ENCODE assay signal across 11 cellular contexts in the genomic region with DNA sequence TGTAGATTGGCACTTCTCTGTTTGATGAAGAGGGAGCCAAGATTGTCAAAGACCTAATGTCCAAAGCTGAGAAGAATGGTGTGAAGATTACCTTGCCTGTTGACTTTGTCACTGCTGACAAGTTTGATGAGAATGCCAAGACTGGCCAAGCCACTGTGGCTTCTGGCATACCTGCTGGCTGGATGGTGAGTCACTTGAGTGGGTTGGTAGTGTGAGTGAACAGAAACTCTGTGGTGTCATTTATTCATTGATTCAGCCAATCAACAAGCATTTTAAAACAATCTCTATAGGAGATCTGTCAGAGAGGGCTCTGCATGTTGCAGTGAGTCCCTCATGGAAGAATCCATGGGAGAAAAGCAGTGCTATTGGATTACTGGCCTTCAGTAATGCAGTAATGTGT. TPM values are rescaled to one million over a fixed set of nuclear protein-coding genes. Genes with fewer than 3 reads are reported as not detected.
DNase-seq lines count a peak whose midpoint lies in the region; ATAC-seq and TF ChIP-seq lines count a peak whose summit lies in the region.
"Had no signal": no experiment of that assay in that cellular context is flagged by ENCODE, and none has a peak within 500 bp of the region (broad histone marks: within the 10 kb centered on the region; RNA-seq: fewer than 3 reads in every experiment).

No MANE protein-coding gene starts in this region.

- no peak for TF ChIP-seq CTCF in brain microvascular endothelial cell (IDR thresholded peaks at IDR 0.05; ENCODE audit: low read depth, low read length, missing control alignments)
- no peak for TF ChIP-seq CTCF in prostate gland (IDR thresholded peaks at IDR 0.05)

- H3K27ac Mint-ChIP-seq in activated CD8-positive, alpha-beta memory T cell treated with anti-CD3 and anti-CD28 coated beads, Interleukin-2, amount 10 ng/mL, durations not matched to agents 7 days and 5 days: peak overlapping the region; percentile 64

- in situ Hi-C loops in brain microvascular endothelial cell (cut with HindIII; ENCODE audit: low pct_ligation_motif_present, low sequenced_read_pairs): no loop called here

- H3K27ac ChIP-seq in brain microvascular endothelial cell: no peak overlapping the region
- H3K27ac ChIP-seq in prostate gland: no peak overlapping the region
- H3K27ac ChIP-seq: ascending aorta, esophagus muscularis mucosa had no signal

- no peak for DNase-seq in activated CD8-positive, alpha-beta memory T cell treated with anti-CD3 and anti-CD28 coated beads, Interleukin-2, amount 10 ng/mL, durations not matched to agents 7 days and 5 days
- no peak for DNase-seq in activated CD8-positive, alpha-beta memory T cell treated with anti-CD3 and anti-CD28 coated beads, Interleukin-2, amount 50 U/mL, for 48 hours
- DNase-seq in SW480 (ENCODE audit: low spot score): peak; percentile 15
- DNase-seq in brain microvascular endothelial cell: peak; percentile 45
- DNase-seq in stimulated activated CD4-positive, alpha-beta T cell treated with anti-CD3 and anti-CD28 coated beads, Interleukin-4, amount 100 ng/mL, for 24 hours: peak; percentile 54
- no peak for DNase-seq in prostate gland (ENCODE audit: low spot score)
- DNase-seq: GF-D8 had no signal

- H3K27me3 ChIP-seq in brain microvascular endothelial cell (replicated peaks) (no peaks in the 10 kb centered on the region), prostate gland (replicated peaks; ENCODE audit: insufficient read depth) (no peaks in the 10 kb centered on the region)
- H3K27me3 ChIP-seq: ascending aorta, esophagus muscularis mucosa had no signal

- intact Hi-C loops in prostate gland (cut with DNase I): no loop called here

- no peak overlapping the region for H3K4me3 Mint-ChIP-seq in activated CD8-positive, alpha-beta memory T cell treated with anti-CD3 and anti-CD28 coated beads, Interleukin-2, amount 10 ng/mL, durations not matched to agents 7 days and 5 days

- H3K27me3 Mint-ChIP-seq in activated CD8-positive, alpha-beta memory T cell treated with anti-CD3 and anti-CD28 coated beads, Interleukin-2, amount 10 ng/mL, durations not matched to agents 7 days and 5 days: no peaks in the 10 kb centered on the region

- peaks cover 34% of the 10 kb centered on the region for H3K36me3 ChIP-seq in brain microvascular endothelial cell (replicated peaks)
- no peaks in the 10 kb centered on the region for H3K36me3 ChIP-seq in prostate gland

- H3K4me3 ChIP-seq in brain microvascular endothelial cell (ENCODE audit: low read depth, low read length): no peak overlapping the region
- H3K4me3 ChIP-seq in prostate gland: no peak overlapping the region
- H3K4me3 ChIP-seq: ascending aorta, esophagus muscularis mucosa had no signal

- peaks cover 39% of the 10 kb centered on the region for H3K4me1 Mint-ChIP-seq in activated CD8-positive, alpha-beta memory T cell treated with anti-CD3 and anti-CD28 coated beads, Interleukin-2, amount 10 ng/mL, durations not matched to agents 7 days and 5 days

- H3K4me1 ChIP-seq in prostate gland (replicated peaks): no peaks in the 10 kb centered on the region
- H3K4me1 ChIP-seq: ascending aorta had no signal

- peak; percentile 49 for ATAC-seq in activated CD8-positive, alpha-beta memory T cell treated with anti-CD3 and anti-CD28 coated beads, Interleukin-2, amount 10 ng/mL, durations not matched to agents 7 days and 5 days
- ATAC-seq in GM21825 (IDR thresholded peaks at IDR 0.05; ENCODE audit: unreplicated experiment) (no peak), HG02870 (IDR thresholded peaks at IDR 0.05; ENCODE audit: unreplicated experiment) (no peak)

- H3K9me3 ChIP-seq in prostate gland: no peaks in the 10 kb centered on the region
- H3K9me3 ChIP-seq: ascending aorta, esophagus muscularis mucosa had no signal

- H3K36me3 Mint-ChIP-seq in activated CD8-positive, alpha-beta memory T cell treated with anti-CD3 and anti-CD28 coated beads, Interleukin-2, amount 10 ng/mL, durations not matched to agents 7 days and 5 days: peaks cover 68% of the 10 kb centered on the region

- CTCF ChIA-PET in activated CD8-positive, alpha-beta memory T cell treated with anti-CD3 and anti-CD28 coated beads, Interleukin-2, amount 10 ng/mL, durations not matched to agents 7 days and 5 days (lab: Charles Lee): no interaction called here

- TF ChIP-seq POLR2A in prostate gland (IDR thresholded peaks at IDR 0.05): no peak

- no peaks in the 10 kb centered on the region for H3K9me3 Mint-ChIP-seq in activated CD8-positive, alpha-beta memory T cell treated with anti-CD3 and anti-CD28 coated beads, Interleukin-2, amount 10 ng/mL, durations not matched to agents 7 days and 5 days (ENCODE audit: low read depth)

RNA-seq across cellular contexts. Expression of a gene that starts 16.3 kb away (rescaled TPM):
- total RNA-seq in activated CD8-positive, alpha-beta memory T cell treated with anti-CD3 and anti-CD28 coated beads, Interleukin-2, amount 10 ng/mL, durations not matched to agents 7 days and 5 days: 10 to 100 TPM; 10.0 to 18.5 TPM
- total RNA-seq in prostate gland: 10 to 100 TPM; 27.0 to 37.4 TPM

RNA-seq across cellular contexts. Expression of a gene that starts 19.1 kb away (rescaled TPM):
- 100 to 1,000 TPM; 782 to 877 TPM for total RNA-seq in activated CD8-positive, alpha-beta memory T cell treated with anti-CD3 and anti-CD28 coated beads, Interleukin-2, amount 10 ng/mL, durations not matched to agents 7 days and 5 days
- 100 to 1,000 TPM; 120 to 146 TPM for total RNA-seq in prostate gland

Comparison
In these comparisons a context has a peak if more than half of its experiments do, and no peak if none do; other contexts are left out.
1. DNase-seq: peak in SW480 (single experiment), brain microvascular endothelial cell (single experiment) and stimulated activated CD4-positive, alpha-beta T cell treated with anti-CD3 and anti-CD28 coated beads, Interleukin-4, amount 100 ng/mL, for 24 hours (single experiment); none in activated CD8-positive, alpha-beta memory T cell treated with anti-CD3 and anti-CD28 coated beads, Interleukin-2, amount 10 ng/mL, durations not matched to agents 7 days and 5 days (single experiment), activated CD8-positive, alpha-beta memory T cell treated with anti-CD3 and anti-CD28 coated beads, Interleukin-2, amount 50 U/mL, for 48 hours (single experiment) and prostate gland (single experiment).
2. RNA of a gene that starts 19.1 kb away (total RNA-seq): 782 to 877 TPM in activated CD8-positive, alpha-beta memory T cell treated with anti-CD3 and anti-CD28 coated beads, Interleukin-2, amount 10 ng/mL, durations not matched to agents 7 days and 5 days; 120 to 146 TPM in prostate gland; every median in the first group is over 4 times any median in the second.